9 cellular contexts compared by ENCODE assay signal in genomic region chr17:57603541-57603940, GRCh38.
DNase-seq lines count a peak whose midpoint lies in the region; ATAC-seq and TF ChIP-seq lines count a peak whose summit lies in the region.
"Had no signal": no experiment of that assay in that cellular context is flagged by ENCODE, and none has a peak within 500 bp of the region (broad histone marks: within the 10 kb centered on the region; RNA-seq: fewer than 3 reads in every experiment).

No MANE protein-coding gene starts in this region.

- no peak overlapping the region for H3K4me2 ChIP-seq in PC-3 (ENCODE audit: low read length)

- H3K4me1 Mint-ChIP-seq in type B pancreatic cell (ENCODE audit: unreplicated experiment) = peaks cover 41% of the 10 kb centered on the region

- 79 to 80% methylated on average over 1 to 2 of the region's 3 CpGs for WGBS in esophagus squamous epithelium, 2 donors

- peak overlapping the region; percentile 95 for H3K27ac Mint-ChIP-seq in type B pancreatic cell

- intact Hi-C loops in left ventricle myocardium inferior (cut with micrococcal nuclease) (loop anchor here (5.0 kb wide), 1 partner anchor 69 kb away; no protein-coding TSS in a partner anchor), Right ventricle myocardium inferior (cut with DNase I) (no loop called here), PC-3 (cut with micrococcal nuclease) (loop anchor here (10.0 kb wide), 1 partner anchor 581 kb away; no protein-coding TSS in a partner anchor), left colon (cut with DNase I, micrococcal nuclease) (no loop called here), esophagus squamous epithelium (cut with DNase I) (loop anchor here (5.0 kb wide), 1 partner anchor 64 kb away; no protein-coding TSS in a partner anchor)

- H3K9me2 ChIP-seq in PC-3 (replicated peaks; ENCODE audit: low read length) = no peaks in the 10 kb centered on the region

- H3K9me3 ChIP-seq in left ventricle myocardium inferior (replicated peaks) (no peaks in the 10 kb centered on the region), PC-3 (ENCODE audit: low read length) (no peaks in the 10 kb centered on the region), esophagus squamous epithelium (no peaks in the 10 kb centered on the region)

- no peak for TF ChIP-seq POLR2A in esophagus squamous epithelium (IDR thresholded peaks at IDR 0.05)

- no peaks in the 10 kb centered on the region for H3K79me2 ChIP-seq in PC-3 (ENCODE audit: low read length)

- H3K4me3 ChIP-seq in left ventricle myocardium inferior (no peak overlapping the region), PC-3 (ENCODE audit: low read length) (no peak overlapping the region), esophagus squamous epithelium (no peak overlapping the region)

- DNase-seq in left ventricle myocardium inferior (no peak), Right ventricle myocardium inferior (ENCODE audit: missing footprints) (no peak), PC-3 (no peak), left colon (peak in 1 of 2 donors; percentile 31), type B pancreatic cell (ENCODE audit: extremely low spot score, unreplicated experiment) (no peak), NCI-H2196 (lab: John Stamatoyannopoulos, UW; ENCODE audit: unreplicated experiment) (no peak), esophagus squamous epithelium (lab: John Stamatoyannopoulos, UW) (no peak)
- no peak for DNase-seq in stimulated activated CD8-positive, alpha-beta memory T cell treated with anti-CD3 and anti-CD28 coated beads, Interleukin-4, amount 100 ng/mL, for 48 hours

- H2AFZ ChIP-seq in PC-3 (ENCODE audit: low read length) = no peak overlapping the region

- H3K27ac ChIP-seq in left ventricle myocardium inferior (replicated peaks) = peak overlapping the region; percentile 88
- H3K27ac ChIP-seq in PC-3 (ENCODE audit: low read length) = no peak overlapping the region
- H3K27ac ChIP-seq in esophagus squamous epithelium = peak overlapping the region in 2 of 4 donors; percentile 59 to 75

- H3F3A ChIP-seq in PC-3 (ENCODE audit: low read length, unreplicated experiment) = no peaks in the 10 kb centered on the region

- no peak overlapping the region for H3K9ac ChIP-seq in PC-3 (ENCODE audit: low read length)

- POLR2A ChIA-PET in PC-3 (lab: Charles Lee; ENCODE audit: unreplicated experiment) = interaction anchor here (0.6 kb wide), 1 partner anchor 479 kb away, joined by 8 read pairs; the partner anchor contains the start of gene DYNLL2

- no peak for TF ChIP-seq CTCF in left ventricle myocardium inferior (IDR thresholded peaks at IDR 0.05; ENCODE audit: borderline replicate concordance)
- no peak for TF ChIP-seq CTCF in PC-3 (conservative IDR thresholded peaks at IDR 0.05; ENCODE audit: low read depth, low read length)
- no peak for TF ChIP-seq CTCF in type B pancreatic cell (conservative IDR thresholded peaks at IDR 0.05)
- TF ChIP-seq CTCF in esophagus squamous epithelium (IDR thresholded peaks at IDR 0.05) = no peak

- peaks cover 53% of the 10 kb centered on the region for H3K4me1 ChIP-seq in left ventricle myocardium inferior
- peaks cover 15% of the 10 kb centered on the region for H3K4me1 ChIP-seq in PC-3 (ENCODE audit: insufficient read depth, low read length)
- H3K4me1 ChIP-seq in esophagus squamous epithelium = peaks cover 23 to 62% (median 35%) of the 10 kb centered on the region in 3 donors

- ATAC-seq in Right ventricle myocardium inferior (no peak), PC-3 (peak; percentile 48), left colon (peak; percentile 63)
- ATAC-seq: esophagus mucosa had no signal

- H3K27me3 Mint-ChIP-seq in type B pancreatic cell = no peaks in the 10 kb centered on the region

- H4K20me1 ChIP-seq in PC-3 (ENCODE audit: low read length) = no peaks in the 10 kb centered on the region

- no peaks in the 10 kb centered on the region for H3K36me3 ChIP-seq in left ventricle myocardium inferior
- H3K36me3 ChIP-seq in PC-3 (ENCODE audit: low read depth, low read length) = no peaks in the 10 kb centered on the region
- no peaks in the 10 kb centered on the region for H3K36me3 ChIP-seq in esophagus squamous epithelium

- H3K36me3 Mint-ChIP-seq in type B pancreatic cell = peaks cover 5% of the 10 kb centered on the region

- H3K27me3 ChIP-seq in left ventricle myocardium inferior (ENCODE audit: low read depth) (no peaks in the 10 kb centered on the region), PC-3 (ENCODE audit: low read length) (no peaks in the 10 kb centered on the region), esophagus squamous epithelium (no peaks in the 10 kb centered on the region)

- no peaks in the 10 kb centered on the region for H3K9me3 Mint-ChIP-seq in type B pancreatic cell

- CTCF ChIA-PET in PC-3 (lab: Charles Lee) = no interaction called here

- no TSS peak for BruUV-seq in PC-3 (replicated peaks; lab: Mats Ljungman, UMichigan)

- H3K4me3 Mint-ChIP-seq in type B pancreatic cell = no peak overlapping the region

Comparison
In these comparisons a context has a peak if more than half of its experiments do, and no peak if none do; other contexts are left out.
1. intact Hi-C loops: an anchor here in left ventricle myocardium inferior (5.0 kb wide), PC-3 (10.0 kb wide) and esophagus squamous epithelium (5.0 kb wide); none called in Right ventricle myocardium inferior and left colon.